Comparison of ENCODE assay signal across 1 cellular context in genomic region chr5:179187681-179188575, GRCh38.
A peak's percentile ranks its signal among the peaks of the same experiment; 100 is the strongest.
TF ChIP-seq lines count a peak whose summit lies in the region.

No MANE protein-coding gene starts in this region.

TF ChIP-seq in HepG2, 621 proteins besides CTCF, POLR2A, EP300 and RAD21 (continued from another document):
- no peak for TF ChIP-seq ETV6 (CRISPR knock-in tag; conservative IDR thresholded peaks at IDR 0.05)
- TF ChIP-seq ZNF614 (CRISPR knock-in tag; IDR thresholded peaks at IDR 0.05; ENCODE audit: borderline replicate concordance) = 0 out of 2 replicates have a peak, but pooled peaks have one; percentile 10
- no peak for TF ChIP-seq E2F2 (CRISPR knock-in tag; IDR thresholded peaks at IDR 0.05; ENCODE audit: borderline replicate concordance)
- TF ChIP-seq YEATS4 (CRISPR knock-in tag; IDR thresholded peaks at IDR 0.05; ENCODE audit: borderline replicate concordance) = 0 out of 2 replicates have a peak, but pooled peaks have one; percentile 9
- 0 out of 2 replicates have a peak, but pooled peaks have one; percentile 6 for TF ChIP-seq PITX1 (CRISPR knock-in tag; IDR thresholded peaks at IDR 0.05)
- TF ChIP-seq ASH2L (IDR thresholded peaks at IDR 0.05; ENCODE audit: insufficient read length, low read depth, low read length) = peak; percentile 3
- 0 out of 2 replicates have a peak, but pooled peaks have one; percentile 6 for TF ChIP-seq GABPB1 (CRISPR knock-in tag; IDR thresholded peaks at IDR 0.05)
TF ChIP-seq in HepG2: peak in this region for 7.
